In the genomic region with DNA sequence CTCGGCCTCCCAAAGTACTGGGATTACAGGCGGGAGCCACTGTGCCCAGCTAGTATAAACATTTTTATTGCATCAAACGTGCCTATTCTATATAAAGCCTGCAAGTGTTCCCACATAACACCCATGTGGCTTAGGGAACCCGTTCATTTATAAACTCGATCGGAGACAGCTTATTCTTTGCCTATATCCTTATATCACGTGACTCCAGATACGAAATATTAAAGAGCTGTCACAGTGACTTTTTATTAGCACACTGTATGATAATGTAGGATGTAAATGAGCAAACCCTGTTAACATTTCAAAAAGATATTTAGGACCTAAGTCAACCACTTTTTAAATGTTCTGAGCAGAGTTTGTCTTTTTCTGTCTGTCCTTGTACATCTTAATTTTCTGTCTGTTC, we compare ENCODE assay signal across 7 cellular contexts.
"Had no signal": no experiment of that assay in that cellular context is flagged by ENCODE, and none has a peak within 500 bp of the region (broad histone marks: within the 10 kb centered on the region; RNA-seq: fewer than 3 reads in every experiment).

No MANE protein-coding gene starts in this region.

- DNase-seq: IMR-90, Karpas-422, KBM-7 had no signal

- H3K4me2 ChIP-seq: KMS-11 had no signal

- FAIRE-seq: HTR-8/SVneo had no signal

- H3K27ac ChIP-seq: HL-60, KMS-11 had no signal

- H3K27me3 Mint-ChIP-seq: IgD-negative memory B cell had no signal

- H3K4me1 Mint-ChIP-seq: IgD-negative memory B cell had no signal

- H3K36me3 Mint-ChIP-seq: IgD-negative memory B cell had no signal

- H3K9ac ChIP-seq: KMS-11 had no signal

- H3K4me3 Mint-ChIP-seq: IgD-negative memory B cell had no signal

- H3K27ac Mint-ChIP-seq: IgD-negative memory B cell had no signal
